In genomic region chr5:150138551-150139265, GRCh38 we compare ENCODE assay signal across 10 cellular contexts. TPM values are rescaled to one million over a fixed set of nuclear protein-coding genes. Genes with fewer than 3 reads are reported as not detected.
DNase-seq lines count a peak whose midpoint lies in the region; ATAC-seq, FAIRE-seq and TF ChIP-seq lines count a peak whose summit lies in the region.
"Had no signal": no experiment of that assay in that cellular context is flagged by ENCODE, and none has a peak within 500 bp of the region (broad histone marks: within the 10 kb centered on the region; RNA-seq: fewer than 3 reads in every experiment).

No MANE protein-coding gene starts in this region.

- peak overlapping the region; percentile 38; the same call in 2 of the 3 replicates for H3K4me2 ChIP-seq in A549

- FAIRE-seq in A549 (lab: Jason Lieb, UNC) = no peak

- H3K27ac ChIP-seq in A549 (peak overlapping the region; percentile 55 to 93), Peyer's patch (peak overlapping the region; percentile 62 to 84 (median 76))
- H3K27ac ChIP-seq: SK-N-MC had no signal

- no peak for TF ChIP-seq CTCF in A549 (IDR thresholded peaks at IDR 0.05)
- no peak for TF ChIP-seq CTCF in Peyer's patch (IDR thresholded peaks at IDR 0.05)
- no peak for TF ChIP-seq CTCF in nephron (IDR thresholded peaks at IDR 0.05; ENCODE audit: unreplicated experiment in 3 of 3)
- TF ChIP-seq CTCF in GM20000 (IDR thresholded peaks at IDR 0.05; ENCODE audit: extremely low read depth, missing control alignments) = no peak

- peaks cover 83% of the 10 kb centered on the region for H3K4me1 Mint-ChIP-seq in nephron
- H3K4me1 Mint-ChIP-seq: CD4-positive, alpha-beta memory T cell had no signal

- no peak for DNase-seq in A549 (ENCODE audit: low read depth in 1 of 2, low spot score in 1 of 2)
- no peak for DNase-seq in Peyer's patch
- peak; percentile 92 for DNase-seq in fibroblast of peridontal ligament (ENCODE audit: extremely low read depth)
- no peak for DNase-seq in GM20000 (ENCODE audit: low spot score)
- no peak for DNase-seq in NCI-H82 treated with DMSO at 0.1 percent for 48 hours (lab: John Stamatoyannopoulos, UW; ENCODE audit: unreplicated experiment)
- DNase-seq: CD4-positive, alpha-beta memory T cell had no signal

- ATAC-seq in A549 (no peak), GM18858 (IDR thresholded peaks at IDR 0.05; ENCODE audit: unreplicated experiment) (no peak), HG02623 (IDR thresholded peaks at IDR 0.05; ENCODE audit: unreplicated experiment) (no peak)

- peak overlapping the region; percentile 61 to 75 (median 72) for H3K4me3 Mint-ChIP-seq in nephron
- H3K4me3 Mint-ChIP-seq: CD4-positive, alpha-beta memory T cell had no signal

- TF ChIP-seq POLR2A in A549 (IDR thresholded peaks at IDR 0.05; ENCODE audit: low read length) = no peak
- no peak for TF ChIP-seq POLR2A in Peyer's patch (IDR thresholded peaks at IDR 0.05)

- no peak for TF ChIP-seq EP300 in A549 (IDR thresholded peaks at IDR 0.05)

- H3K9me3 ChIP-seq in A549 (no peaks in the 10 kb centered on the region), Peyer's patch (no peaks in the 10 kb centered on the region)

- CTCF ChIA-PET in A549 (lab: Yijun Ruan, JAX) = interaction anchor here (0.9 to 5.7 kb wide), 6 partner anchors 8 to 298 kb away, joined by 4 to 32 read pairs (median 12); no protein-coding TSS in a partner anchor

- H3K4me1 ChIP-seq in A549 (peaks cover 59% of the 10 kb centered on the region), Peyer's patch (peaks cover 0 to 58% (median 0%) of the 10 kb centered on the region in 4 donors)

- H3K27ac Mint-ChIP-seq in nephron = peak overlapping the region; percentile 97 to 99 (median 97)
- H3K27ac Mint-ChIP-seq: CD4-positive, alpha-beta memory T cell had no signal

- POLR2A ChIA-PET in A549 (lab: Yijun Ruan, JAX) = no interaction called here

- no peaks in the 10 kb centered on the region for H3K27me3 ChIP-seq in Peyer's patch

- H3K4me3 ChIP-seq in A549 (no peak overlapping the region), Peyer's patch (peak overlapping the region in 1 of 4 donors; percentile 11)
- H3K4me3 ChIP-seq: SK-N-MC had no signal

- H3K9me3 Mint-ChIP-seq in nephron = no peaks in the 10 kb centered on the region
- H3K9me3 Mint-ChIP-seq: CD4-positive, alpha-beta memory T cell had no signal

- TF ChIP-seq RAD21 in A549 (conservative IDR thresholded peaks at IDR 0.05 in 1 of 2, IDR thresholded peaks at IDR 0.05 in 1 of 2) = no peak

- no peaks in the 10 kb centered on the region for H3K36me3 ChIP-seq in Peyer's patch

- peaks cover 26% of the 10 kb centered on the region for H3K36me3 Mint-ChIP-seq in nephron (ENCODE audit: low read depth)
- H3K36me3 Mint-ChIP-seq: CD4-positive, alpha-beta memory T cell had no signal

- no peaks in the 10 kb centered on the region for H3K27me3 Mint-ChIP-seq in nephron (ENCODE audit: low read depth)

- WGBS in A549 (ENCODE audit: missing lambda C conversion rate) = 51% methylated on average over 7 of the region's 10 CpGs

TF ChIP-seq in A549, 52 proteins besides CTCF, POLR2A, EP300 and RAD21:
- TF ChIP-seq SREBF2 (IDR thresholded peaks at IDR 0.05) = no peak
- no peak for TF ChIP-seq FOSB (CRISPR knock-in tag; IDR thresholded peaks at IDR 0.05)
- peak; percentile 43 for TF ChIP-seq ZFP36 (IDR thresholded peaks at IDR 0.05; ENCODE audit: borderline replicate concordance, partially characterized antibody)
- no peak for TF ChIP-seq NR3C1 (IDR thresholded peaks at IDR 0.05)
- no peak for TF ChIP-seq RNF2 (IDR thresholded peaks at IDR 0.05; ENCODE audit: borderline replicate concordance, low read depth)
- TF ChIP-seq MYC (IDR thresholded peaks at IDR 0.05; ENCODE audit: borderline replicate concordance, low read length) = no peak
- TF ChIP-seq GATA3 (IDR thresholded peaks at IDR 0.05; ENCODE audit: borderline replicate concordance) = no peak

RNA-seq across cellular contexts. Expression of gene PDGFRB, which starts 16.9 kb away (rescaled TPM):
- polyA plus RNA-seq in A549 (2011; rRNA removed) (0.15 and 0.22 TPM in 2 replicates), A549 (2017; fragmentation: RNase III; extraction: RNeasy Plus Mini Kit Qiagen cat#74134 plus additional on column Dnase treatment) (0.05 to 0.24 TPM (median 0.22 TPM) in 3 replicates)
- 0.05 and 0.09 TPM in 2 replicates for polyA plus RNA-seq in A549 (2012; cell fraction: cytosol; rRNA removed)
- polyA plus RNA-seq in A549 (2012; cell fraction: nucleus; rRNA removed) = 0.18 and 0.38 TPM in 2 replicates
- polyA minus RNA-seq in A549 (2011; rRNA and poly(A)+ RNA removed) = 0.25 and 0.54 TPM in 2 replicates
- total RNA-seq in Peyer's patch = 10 to 100 TPM; 17.5 to 87.5 (median 31.2) TPM
- total RNA-seq: CD4-positive, alpha-beta memory T cell had no signal
- polyA plus RNA-seq: CD4-positive, alpha-beta memory T cell had no signal

RNA-seq across cellular contexts. Expression of gene CDX1, which starts 27.9 kb away (rescaled TPM):
- polyA plus RNA-seq in A549 (2011; rRNA removed) (not detected in 2 replicates), A549 (2017; fragmentation: RNase III; extraction: RNeasy Plus Mini Kit Qiagen cat#74134 plus additional on column Dnase treatment) (not detected in 3 replicates)
- not detected in 2 replicates for polyA plus RNA-seq in A549 (2012; cell fraction: cytosol; rRNA removed)
- polyA plus RNA-seq in A549 (2012; cell fraction: nucleus; rRNA removed) = not detected in 2 replicates
- not detected in 2 replicates for polyA minus RNA-seq in A549 (2011; rRNA and poly(A)+ RNA removed)
- total RNA-seq in Peyer's patch = 100 to 1,000 TPM; 177 to 429 (median 370) TPM
- total RNA-seq: CD4-positive, alpha-beta memory T cell had no signal
- polyA plus RNA-seq: CD4-positive, alpha-beta memory T cell had no signal

RNA-seq across cellular contexts. Expression of gene SLC6A7, which starts 51.2 kb away (rescaled TPM):
- polyA plus RNA-seq in A549 (2011; rRNA removed) (not detected in 2 replicates), A549 (2017; fragmentation: RNase III; extraction: RNeasy Plus Mini Kit Qiagen cat#74134 plus additional on column Dnase treatment) (not detected in 3 replicates)
- not detected in 2 replicates for polyA plus RNA-seq in A549 (2012; cell fraction: cytosol; rRNA removed)
- polyA plus RNA-seq in A549 (2012; cell fraction: nucleus; rRNA removed) = not detected in 2 replicates
- 0.04 TPM in 1 of 2 replicates, not detected in the other for polyA minus RNA-seq in A549 (2011; rRNA and poly(A)+ RNA removed)
- 10 to 100 TPM; 12.3 to 41.6 (median 19.9) TPM for total RNA-seq in Peyer's patch
- total RNA-seq: CD4-positive, alpha-beta memory T cell had no signal
- polyA plus RNA-seq: CD4-positive, alpha-beta memory T cell had no signal

RNA-seq across cellular contexts. Expression of gene CSF1R, which starts 52.4 kb away (rescaled TPM):
- polyA plus RNA-seq in A549 (2011; rRNA removed) = 0.06 and 0.12 TPM in 2 replicates
- polyA plus RNA-seq in A549 (2012; cell fraction: cytosol; rRNA removed) = 0.04 and 0.10 TPM in 2 replicates
- polyA plus RNA-seq in A549 (2012; cell fraction: nucleus; rRNA removed) = 0.02 and 0.15 TPM in 2 replicates
- not detected in 3 replicates for polyA plus RNA-seq in A549 (2017; fragmentation: RNase III; extraction: RNeasy Plus Mini Kit Qiagen cat#74134 plus additional on column Dnase treatment)
- polyA minus RNA-seq in A549 (2011; rRNA and poly(A)+ RNA removed) = not detected in 2 replicates
- 10 to 100 TPM in 3 of 4 donors, 1 to 10 TPM in 1; 2.1 to 24.8 (median 13.5) TPM for total RNA-seq in Peyer's patch
